In the genomic region with DNA sequence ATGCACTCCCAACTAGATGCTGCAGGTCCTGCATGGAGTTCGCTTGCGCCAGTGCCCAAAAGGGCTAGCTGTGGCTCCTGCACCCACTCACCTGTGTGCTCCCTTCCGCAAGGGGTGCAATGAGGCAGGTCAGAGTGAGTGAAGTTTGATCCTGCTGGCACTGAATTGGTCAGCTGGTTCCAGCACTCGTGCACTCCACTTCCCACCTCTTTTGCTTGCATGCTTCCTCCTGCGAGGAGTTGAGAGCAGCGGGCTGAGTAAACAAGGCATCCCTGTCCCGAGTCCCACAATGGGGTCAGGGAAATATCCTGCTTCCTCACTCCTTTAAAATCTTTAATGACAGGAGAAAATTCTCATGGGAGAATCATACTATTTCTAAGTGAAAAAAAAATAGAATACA, we compare ENCODE assay signal across 14 cellular contexts.
DNase-seq lines count a peak whose midpoint lies in the region; ATAC-seq and TF ChIP-seq lines count a peak whose summit lies in the region.
"Had no signal": no experiment of that assay in that cellular context is flagged by ENCODE, and none has a peak within 500 bp of the region (broad histone marks: within the 10 kb centered on the region; RNA-seq: fewer than 3 reads in every experiment).

No MANE protein-coding gene starts in this region.

- TF ChIP-seq CTCF in endodermal cell (conservative IDR thresholded peaks at IDR 0.05) = no peak

- H3K27me3 Mint-ChIP-seq in endodermal cell (ENCODE audit: insufficient read depth) = no peaks in the 10 kb centered on the region
- H3K27me3 Mint-ChIP-seq: CD4-positive, CD25-positive, alpha-beta regulatory T cell had no signal

- H3K4me3 ChIP-seq in endodermal cell (ENCODE audit: low read length) = peak overlapping the region; percentile 33
- H3K4me3 ChIP-seq: BLaER1 treated with 17β-estradiol and CSF1 and Interleukin-3, amounts not matched to agents 10 nM and 100 nM; HAP-1 had no signal

- 85% methylated on average over 4 to 7 of the region's 7 CpGs for WGBS in endodermal cell (ENCODE audit: insufficient coverage in 1 of 2, insufficient read length in 1 of 2), 2 experiments

- no peaks in the 10 kb centered on the region for H3K4me1 ChIP-seq in endodermal cell (ENCODE audit: control insufficient read depth, insufficient read depth, low read length)
- H3K4me1 ChIP-seq: BLaER1 treated with 17β-estradiol and CSF1 and Interleukin-3, amounts not matched to agents 10 nM and 100 nM; HAP-1 had no signal

- peaks cover 3% of the 10 kb centered on the region for H3K9me3 Mint-ChIP-seq in endodermal cell

- H3K4me3 Mint-ChIP-seq in endodermal cell = no peak overlapping the region
- H3K4me3 Mint-ChIP-seq: CD4-positive, CD25-positive, alpha-beta regulatory T cell had no signal

- no peaks in the 10 kb centered on the region for H3K9me3 ChIP-seq in endodermal cell (ENCODE audit: control insufficient read depth, low read length)
- H3K9me3 ChIP-seq: BLaER1 treated with 17β-estradiol and CSF1 and Interleukin-3, amounts not matched to agents 10 nM and 100 nM; HAP-1 had no signal

- no peak overlapping the region for H3K9ac ChIP-seq in endodermal cell (ENCODE audit: extremely low read depth, low read length, poor library complexity, severe bottlenecking)
- H3K9ac ChIP-seq: BLaER1 treated with 17β-estradiol and CSF1 and Interleukin-3, amounts not matched to agents 10 nM and 100 nM had no signal

- peak; percentile 40 for DNase-seq in DMS153 (lab: John Stamatoyannopoulos, UW)
- peak; percentile 9 for DNase-seq in DMS53 treated with DMSO at 0.1 percent for 48 hours (lab: John Stamatoyannopoulos, UW; ENCODE audit: unreplicated experiment)
- DNase-seq in endodermal cell = no peak
- peak; percentile 44 for DNase-seq in mucosa of gallbladder (ENCODE audit: low spot score)
- DNase-seq in HuH-7.5 (ENCODE audit: low spot score) = no peak
- no peak for DNase-seq in left ventricle myocardium superior
- DNase-seq in islet precursor cell = no peak
- DNase-seq: ACHN; CD4-positive, CD25-positive, alpha-beta regulatory T cell; DND-41; GDM1; GOT3 had no signal

- H3K27me3 ChIP-seq in endodermal cell (ENCODE audit: control insufficient read depth, insufficient read depth, low read length, poor library complexity, severe bottlenecking) = no peaks in the 10 kb centered on the region
- H3K27me3 ChIP-seq: BLaER1 treated with 17β-estradiol and CSF1 and Interleukin-3, amounts not matched to agents 10 nM and 100 nM had no signal

- H3K36me3 ChIP-seq in endodermal cell (ENCODE audit: control insufficient read depth, insufficient read depth, low read length) = no peaks in the 10 kb centered on the region
- H3K36me3 ChIP-seq: BLaER1 treated with 17β-estradiol and CSF1 and Interleukin-3, amounts not matched to agents 10 nM and 100 nM; HAP-1 had no signal

- intact Hi-C loops in left ventricle myocardium superior (cut with micrococcal nuclease) = no loop called here

- H3K27ac ChIP-seq in endodermal cell (ENCODE audit: low read depth, low read length) = no peak overlapping the region
- H3K27ac ChIP-seq: BLaER1 treated with 17β-estradiol and CSF1 and Interleukin-3, amounts not matched to agents 10 nM and 100 nM had no signal

- peaks cover 12% of the 10 kb centered on the region for H3K4me1 Mint-ChIP-seq in endodermal cell
- H3K4me1 Mint-ChIP-seq: CD4-positive, CD25-positive, alpha-beta regulatory T cell had no signal

- no peaks in the 10 kb centered on the region for H3K36me3 Mint-ChIP-seq in endodermal cell (ENCODE audit: low read depth)
- H3K36me3 Mint-ChIP-seq: CD4-positive, CD25-positive, alpha-beta regulatory T cell had no signal

- no peak overlapping the region for H3K27ac Mint-ChIP-seq in endodermal cell
- H3K27ac Mint-ChIP-seq: CD4-positive, CD25-positive, alpha-beta regulatory T cell had no signal

- ATAC-seq in left ventricle myocardium superior = no peak

Comparison
In these comparisons a context has a peak if more than half of its experiments do, and no peak if none do; other contexts are left out.
1. DNase-seq: peak in DMS153 (single experiment), DMS53 treated with DMSO at 0.1 percent for 48 hours (single experiment) and mucosa of gallbladder (single experiment); none in endodermal cell (single experiment), HuH-7.5 (single experiment), left ventricle myocardium superior (single experiment) and islet precursor cell (single experiment).